ENCODE assay signal across 8 cellular contexts in the genomic region with DNA sequence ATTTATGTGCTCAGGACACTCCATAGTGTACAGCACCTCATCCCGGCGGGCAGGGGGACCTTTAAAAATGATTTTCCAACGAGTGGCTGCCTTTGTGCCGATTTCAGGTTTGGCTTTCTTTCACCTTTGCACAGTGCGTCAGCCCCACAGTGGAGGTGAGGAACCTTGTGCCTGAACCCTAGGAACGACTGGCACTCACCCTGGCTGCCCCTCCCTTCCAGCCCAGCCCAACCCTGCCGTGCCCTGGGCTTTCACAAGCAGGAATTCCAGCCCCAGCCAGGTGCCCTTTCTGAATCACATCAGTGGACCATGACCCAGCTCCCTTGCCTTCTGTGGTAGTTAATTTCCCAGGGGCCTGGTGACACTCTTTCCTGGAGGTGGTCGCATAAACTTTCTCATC. TPM values are rescaled to one million over a fixed set of nuclear protein-coding genes. Genes with fewer than 3 reads are reported as not detected.
DNase-seq lines count a peak whose midpoint lies in the region; ATAC-seq and TF ChIP-seq lines count a peak whose summit lies in the region.
"Had no signal": no experiment of that assay in that cellular context is flagged by ENCODE, and none has a peak within 500 bp of the region (broad histone marks: within the 10 kb centered on the region; RNA-seq: fewer than 3 reads in every experiment).

No MANE protein-coding gene starts in this region.

- TF ChIP-seq EP300 in sigmoid colon (IDR thresholded peaks at IDR 0.05) = no peak

- H3K36me3 ChIP-seq in HUES48 (ENCODE audit: control insufficient read depth, insufficient read depth, low read length) = peaks cover 3% of the 10 kb centered on the region; the same call in 1 of the 2 replicates
- H3K36me3 ChIP-seq in sigmoid colon = no peaks in the 10 kb centered on the region

- 17 to 54% methylated on average over 8 of the region's 8 CpGs for WGBS in sigmoid colon, 2 donors

- H3K27me3 ChIP-seq in HUES48 (ENCODE audit: control insufficient read depth, insufficient read depth, low read length) (peaks cover 24% of the 10 kb centered on the region), sigmoid colon (peaks cover 0 to 4% (median 0%) of the 10 kb centered on the region in 3 donors)

- H3K4me3 ChIP-seq in HUES48 (ENCODE audit: low read depth, low read length) (peak overlapping the region; percentile 90; the same call in 1 of the 2 replicates), sigmoid colon (peak overlapping the region in 1 of 4 donors; percentile 62)

- TF ChIP-seq CTCF in sigmoid colon (IDR thresholded peaks at IDR 0.05) = no peak

- H3K27me3 Mint-ChIP-seq in activated CD4-positive, alpha-beta memory T cell treated with anti-CD3 and anti-CD28 coated beads, Interleukin-2, amount 10 ng/mL, durations not matched to agents 7 days and 5 days = no peaks in the 10 kb centered on the region

- no peak overlapping the region for H3K27ac ChIP-seq in HUES48 (ENCODE audit: low read depth, low read length)
- peak overlapping the region in 3 of 4 donors; percentile 34 to 89 (median 86) for H3K27ac ChIP-seq in sigmoid colon

- H3K4me1 Mint-ChIP-seq in activated CD4-positive, alpha-beta memory T cell treated with anti-CD3 and anti-CD28 coated beads, Interleukin-2, amount 10 ng/mL, durations not matched to agents 7 days and 5 days = peaks cover 36% of the 10 kb centered on the region

- H3K9me3 Mint-ChIP-seq in activated CD4-positive, alpha-beta memory T cell treated with anti-CD3 and anti-CD28 coated beads, Interleukin-2, amount 10 ng/mL, durations not matched to agents 7 days and 5 days = no peaks in the 10 kb centered on the region

- intact Hi-C loops in sigmoid colon (cut with DNase I) (loop anchor here (5.0 kb wide), 2 partner anchors 143 to 467 kb away; a partner anchor contains a TSS), sciatic nerve (cut with DNase I) (no loop called here)

- H3K36me3 Mint-ChIP-seq in activated CD4-positive, alpha-beta memory T cell treated with anti-CD3 and anti-CD28 coated beads, Interleukin-2, amount 10 ng/mL, durations not matched to agents 7 days and 5 days (ENCODE audit: low read depth) = peaks cover 13% of the 10 kb centered on the region

- no peak overlapping the region for H3K27ac Mint-ChIP-seq in activated CD4-positive, alpha-beta memory T cell treated with anti-CD3 and anti-CD28 coated beads, Interleukin-2, amount 10 ng/mL, durations not matched to agents 7 days and 5 days

- H3K4me1 ChIP-seq in HUES48 (ENCODE audit: control insufficient read depth, insufficient read depth, low read length) = peaks cover 19% of the 10 kb centered on the region
- peaks cover 0 to 24% (median 18%) of the 10 kb centered on the region in 4 donors for H3K4me1 ChIP-seq in sigmoid colon

- H3K9ac ChIP-seq in HUES48 (ENCODE audit: low read depth, low read length) = no peak overlapping the region

- DNase-seq in activated CD4-positive, alpha-beta memory T cell treated with anti-CD3 and anti-CD28 coated beads, Interleukin-2, amount 10 ng/mL, durations not matched to agents 7 days and 5 days = no peak
- DNase-seq in iPS-NIHi7 (ENCODE audit: extremely low spot score) (peak; percentile 27), sigmoid colon (no peak), sciatic nerve (ENCODE audit: low spot score) (no peak), SIG-M5 (lab: John Stamatoyannopoulos, UW) (no peak), NCI-H2107 (lab: John Stamatoyannopoulos, UW) (no peak)
- DNase-seq: activated CD8-positive, alpha-beta memory T cell treated with anti-CD3 and anti-CD28 coated beads, Interleukin-2, amount 50 U/mL, for 48 hours had no signal

- H3K9me3 ChIP-seq in HUES48 (ENCODE audit: control insufficient read depth, insufficient read depth, low read length) (no peaks in the 10 kb centered on the region), sigmoid colon (no peaks in the 10 kb centered on the region)

- POLR2A ChIA-PET in activated CD4-positive, alpha-beta memory T cell treated with anti-CD3 and anti-CD28 coated beads, Interleukin-2, amount 10 ng/mL, durations not matched to agents 7 days and 5 days (lab: Charles Lee) = no interaction called here

- peak overlapping the region; percentile 78 for H3K4me3 Mint-ChIP-seq in activated CD4-positive, alpha-beta memory T cell treated with anti-CD3 and anti-CD28 coated beads, Interleukin-2, amount 10 ng/mL, durations not matched to agents 7 days and 5 days

- ATAC-seq in sciatic nerve = no peak

- no peak for TF ChIP-seq POLR2A in sigmoid colon (IDR thresholded peaks at IDR 0.05)

- CTCF ChIA-PET in activated CD4-positive, alpha-beta memory T cell treated with anti-CD3 and anti-CD28 coated beads, Interleukin-2, amount 10 ng/mL, durations not matched to agents 7 days and 5 days (lab: Charles Lee) = no interaction called here

RNA-seq across cellular contexts. Expression of a gene that starts 1.3 kb away (rescaled TPM):
- total RNA-seq in activated CD4-positive, alpha-beta memory T cell treated with anti-CD3 and anti-CD28 coated beads, Interleukin-2, amount 10 ng/mL, durations not matched to agents 7 days and 5 days = 10 to 100 TPM; 18.7 to 24.1 TPM
- total RNA-seq in sigmoid colon (10 to 100 TPM in 2 of 4 donors, 1 to 10 TPM in 2; 6.4 to 15.0 (median 10.4) TPM), sciatic nerve (12.8 TPM)
- 10 to 100 TPM; 10.8 to 43.2 (median 13.9) TPM for polyA plus RNA-seq in sigmoid colon
